ENCODE assay signal across 1 cellular context in the genomic region with DNA sequence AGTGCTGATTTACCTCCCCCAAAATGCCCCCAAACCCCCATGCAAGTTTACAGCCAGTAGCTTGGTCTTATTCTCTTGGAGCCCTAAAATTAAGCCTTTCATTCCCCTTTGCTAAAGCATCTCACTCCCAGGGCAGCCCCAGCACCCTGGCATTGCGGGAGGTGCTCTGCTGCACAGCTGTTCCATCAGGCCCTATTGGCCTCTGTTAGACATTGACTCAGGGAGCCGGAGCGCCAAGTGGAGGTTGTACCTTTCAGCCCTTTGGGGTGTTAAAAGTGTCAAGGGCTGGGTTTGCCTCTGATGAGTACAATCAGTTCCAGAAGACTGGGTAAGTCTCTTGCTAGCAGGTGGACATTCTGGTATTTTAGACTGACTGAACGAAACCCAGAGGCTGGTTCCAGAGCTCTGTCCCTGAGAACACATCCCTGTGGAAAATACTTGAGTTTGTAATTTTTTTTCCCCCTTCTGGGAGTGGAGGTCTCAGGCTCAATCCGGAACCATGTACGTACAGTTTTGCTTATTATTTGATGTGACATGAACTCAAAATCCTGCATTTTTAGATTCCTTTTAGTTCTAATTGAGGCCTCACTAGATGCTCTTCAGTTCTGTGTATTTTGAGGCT.
TF ChIP-seq lines count a peak whose summit lies in the region.

No MANE protein-coding gene starts in this region.

TF ChIP-seq in H1, 55 proteins besides CTCF, POLR2A, EP300 and RAD21:
- TF ChIP-seq POLR2AphosphoS5 (IDR thresholded peaks at IDR 0.05; ENCODE audit: low read depth, low read length) (peak; percentile 56; the same call in 1 of the 2 replicates), SIX5 (IDR thresholded peaks at IDR 0.05; ENCODE audit: low read depth, low read length) (no peak)
